17 cellular contexts compared by ENCODE assay signal in the genomic region with DNA sequence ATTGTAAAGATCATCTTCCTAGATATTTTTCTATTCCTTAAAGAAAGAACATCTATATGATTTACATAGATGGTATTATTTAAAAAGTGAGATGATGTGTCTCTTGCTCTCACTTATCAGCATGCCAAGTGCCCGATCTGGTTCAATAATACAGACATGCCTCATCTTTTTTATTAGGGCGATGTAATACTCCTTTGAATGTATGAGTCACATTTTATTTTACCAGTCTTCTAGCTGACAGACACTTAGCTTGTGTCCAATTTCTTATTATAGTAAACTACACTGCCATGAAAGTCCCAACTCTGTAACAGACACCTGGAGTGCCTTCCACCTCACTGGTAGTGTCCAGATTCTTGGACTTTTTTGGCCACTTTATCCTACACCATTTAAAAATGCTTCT.
DNase-seq lines count a peak whose midpoint lies in the region; ATAC-seq and TF ChIP-seq lines count a peak whose summit lies in the region.
"Had no signal": no experiment of that assay in that cellular context is flagged by ENCODE, and none has a peak within 500 bp of the region (broad histone marks: within the 10 kb centered on the region; RNA-seq: fewer than 3 reads in every experiment).

No MANE protein-coding gene starts in this region.

- H3K9me3 ChIP-seq in MG63 (no peaks in the 10 kb centered on the region), gastrocnemius medialis (no peaks in the 10 kb centered on the region)

- H3K36me3 ChIP-seq in MG63 (no peaks in the 10 kb centered on the region), gastrocnemius medialis (no peaks in the 10 kb centered on the region)

- DNase-seq in ELR (ENCODE audit: low read depth): peak; percentile 13
- DNase-seq in MG63: peak; percentile 23
- peak; percentile 33 for DNase-seq in epithelial cell of prostate (ENCODE audit: low read depth, low spot score)
- peak in 1 of 2 donors; percentile 12 for DNase-seq in gastrocnemius medialis
- DNase-seq in ecto neural progenitor cell (ENCODE audit: low spot score): no peak
- DNase-seq in stimulated activated effector memory CD8-positive, alpha-beta T cell treated with anti-CD3 and anti-CD28 coated beads, Interleukin-12 subunit alpha, Interleukin-12 subunit beta, amount 100 ng/mL, for 72 hours (ENCODE audit: low spot score in 2 of 2): no peak
- no peak for DNase-seq in NCI-H524 (lab: John Stamatoyannopoulos, UW)
- DNase-seq: C1 segment of cervical spinal cord, GOT3, Kasumi-1, NCI-H1436 treated with DMSO at 0.1 percent for 48 hours, NCI-H2081, NCI-H2227 treated with DMSO at 0.1 percent for 48 hours, NCI-H526 treated with DMSO at 0.1 percent for 48 hours had no signal

- no peaks in the 10 kb centered on the region for H3K36me3 Mint-ChIP-seq in stimulated activated effector memory CD8-positive, alpha-beta T cell treated with anti-CD3 and anti-CD28 coated beads, Interleukin-12 subunit alpha, Interleukin-12 subunit beta, amount 100 ng/mL, for 72 hours

- ATAC-seq in gastrocnemius medialis (peak; percentile 95 to 98), GM21367 (IDR thresholded peaks at IDR 0.05; ENCODE audit: unreplicated experiment) (no peak)
- ATAC-seq in stimulated activated effector memory CD8-positive, alpha-beta T cell treated with anti-CD3 and anti-CD28 coated beads, Interleukin-12 subunit alpha, Interleukin-12 subunit beta, amount 100 ng/mL, for 72 hours: no peak
- ATAC-seq: GM12878 had no signal

- peaks cover 7% of the 10 kb centered on the region for H3K9me3 Mint-ChIP-seq in stimulated activated effector memory CD8-positive, alpha-beta T cell treated with anti-CD3 and anti-CD28 coated beads, Interleukin-12 subunit alpha, Interleukin-12 subunit beta, amount 100 ng/mL, for 72 hours

- H3K4me1 Mint-ChIP-seq in stimulated activated effector memory CD8-positive, alpha-beta T cell treated with anti-CD3 and anti-CD28 coated beads, Interleukin-12 subunit alpha, Interleukin-12 subunit beta, amount 100 ng/mL, for 72 hours: no peaks in the 10 kb centered on the region

- TF ChIP-seq POLR2A in gastrocnemius medialis (IDR thresholded peaks at IDR 0.05): no peak

- H3K4me1 ChIP-seq in gastrocnemius medialis: peaks cover 0 to 11% of the 10 kb centered on the region in 2 donors

- intact Hi-C loops in gastrocnemius medialis (cut with DNase I; ENCODE audit: low total_unique reads): no loop called here

- H3K4me3 Mint-ChIP-seq in stimulated activated effector memory CD8-positive, alpha-beta T cell treated with anti-CD3 and anti-CD28 coated beads, Interleukin-12 subunit alpha, Interleukin-12 subunit beta, amount 100 ng/mL, for 72 hours: no peak overlapping the region

- no peak overlapping the region for H3K27ac Mint-ChIP-seq in stimulated activated effector memory CD8-positive, alpha-beta T cell treated with anti-CD3 and anti-CD28 coated beads, Interleukin-12 subunit alpha, Interleukin-12 subunit beta, amount 100 ng/mL, for 72 hours

- in situ Hi-C loops in gastrocnemius medialis (cut with MboI; ENCODE audit: low sequenced_read_pairs in 4 of 4): no loop called here

- H3K27ac ChIP-seq in epithelial cell of prostate (no peak overlapping the region), gastrocnemius medialis (no peak overlapping the region)
- H3K27ac ChIP-seq: RWPE1 had no signal

- no peak for TF ChIP-seq CTCF in gastrocnemius medialis (IDR thresholded peaks at IDR 0.05 in 4 of 5, conservative IDR thresholded peaks at IDR 0.05 in 1 of 5)

- H3K4me3 ChIP-seq in MG63 (no peak overlapping the region), gastrocnemius medialis (no peak overlapping the region)

- H3K27me3 ChIP-seq in MG63: no peaks in the 10 kb centered on the region
- H3K27me3 ChIP-seq in gastrocnemius medialis: no peaks in the 10 kb centered on the region

Comparison
In these comparisons a context has a peak if more than half of its experiments do, and no peak if none do; other contexts are left out.
1. DNase-seq: peak in ELR (single experiment), MG63 (single experiment) and epithelial cell of prostate (single experiment); none in ecto neural progenitor cell (single experiment), stimulated activated effector memory CD8-positive, alpha-beta T cell treated with anti-CD3 and anti-CD28 coated beads, Interleukin-12 subunit alpha, Interleukin-12 subunit beta, amount 100 ng/mL, for 72 hours (0 of 2) and NCI-H524 (0 of 2).
2. ATAC-seq: peak in gastrocnemius medialis (2 of 2); none in stimulated activated effector memory CD8-positive, alpha-beta T cell treated with anti-CD3 and anti-CD28 coated beads, Interleukin-12 subunit alpha, Interleukin-12 subunit beta, amount 100 ng/mL, for 72 hours (single experiment) and GM21367 (single experiment).